ENCODE assay signal across 1 cellular context in the genomic region with DNA sequence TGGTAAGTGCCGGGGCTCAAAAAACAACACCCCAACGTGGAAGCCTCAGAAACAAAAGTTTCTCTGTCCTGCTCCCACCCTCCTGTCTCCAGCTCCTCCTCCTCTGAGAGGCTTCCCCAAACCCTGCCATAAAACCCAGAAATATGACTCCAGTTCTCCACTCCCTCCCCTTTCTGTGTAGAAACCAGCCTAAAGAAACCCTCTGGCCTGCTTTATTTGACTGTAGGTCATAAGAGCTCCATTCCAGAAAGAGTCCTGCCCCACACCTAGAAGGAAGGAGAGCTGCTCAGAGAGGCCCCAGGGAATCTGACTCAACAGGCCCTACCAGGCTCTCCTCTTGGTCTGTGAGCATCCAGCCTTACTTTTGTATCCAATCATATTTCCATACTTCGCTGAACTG.
TF ChIP-seq lines count a peak whose summit lies in the region.

No MANE protein-coding gene starts in this region.

TF ChIP-seq in WTC11, 78 proteins besides CTCF, POLR2A, EP300 and RAD21 (continued from another document):
- TF ChIP-seq, protein P1, sequence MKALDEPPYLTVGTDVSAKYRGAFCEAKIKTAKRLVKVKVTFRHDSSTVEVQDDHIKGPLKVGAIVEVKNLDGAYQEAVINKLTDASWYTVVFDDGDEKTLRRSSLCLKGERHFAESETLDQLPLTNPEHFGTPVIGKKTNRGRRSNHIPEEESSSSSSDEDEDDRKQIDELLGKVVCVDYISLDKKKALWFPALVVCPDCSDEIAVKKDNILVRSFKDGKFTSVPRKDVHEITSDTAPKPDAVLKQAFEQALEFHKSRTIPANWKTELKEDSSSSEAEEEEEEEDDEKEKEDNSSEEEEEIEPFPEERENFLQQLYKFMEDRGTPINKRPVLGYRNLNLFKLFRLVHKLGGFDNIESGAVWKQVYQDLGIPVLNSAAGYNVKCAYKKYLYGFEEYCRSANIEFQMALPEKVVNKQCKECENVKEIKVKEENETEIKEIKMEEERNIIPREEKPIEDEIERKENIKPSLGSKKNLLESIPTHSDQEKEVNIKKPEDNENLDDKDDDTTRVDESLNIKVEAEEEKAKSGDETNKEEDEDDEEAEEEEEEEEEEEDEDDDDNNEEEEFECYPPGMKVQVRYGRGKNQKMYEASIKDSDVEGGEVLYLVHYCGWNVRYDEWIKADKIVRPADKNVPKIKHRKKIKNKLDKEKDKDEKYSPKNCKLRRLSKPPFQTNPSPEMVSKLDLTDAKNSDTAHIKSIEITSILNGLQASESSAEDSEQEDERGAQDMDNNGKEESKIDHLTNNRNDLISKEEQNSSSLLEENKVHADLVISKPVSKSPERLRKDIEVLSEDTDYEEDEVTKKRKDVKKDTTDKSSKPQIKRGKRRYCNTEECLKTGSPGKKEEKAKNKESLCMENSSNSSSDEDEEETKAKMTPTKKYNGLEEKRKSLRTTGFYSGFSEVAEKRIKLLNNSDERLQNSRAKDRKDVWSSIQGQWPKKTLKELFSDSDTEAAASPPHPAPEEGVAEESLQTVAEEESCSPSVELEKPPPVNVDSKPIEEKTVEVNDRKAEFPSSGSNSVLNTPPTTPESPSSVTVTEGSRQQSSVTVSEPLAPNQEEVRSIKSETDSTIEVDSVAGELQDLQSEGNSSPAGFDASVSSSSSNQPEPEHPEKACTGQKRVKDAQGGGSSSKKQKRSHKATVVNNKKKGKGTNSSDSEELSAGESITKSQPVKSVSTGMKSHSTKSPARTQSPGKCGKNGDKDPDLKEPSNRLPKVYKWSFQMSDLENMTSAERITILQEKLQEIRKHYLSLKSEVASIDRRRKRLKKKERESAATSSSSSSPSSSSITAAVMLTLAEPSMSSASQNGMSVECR (CRISPR knock-in tag; IDR thresholded peaks at IDR 0.05; ENCODE audit: borderline replicate concordance) = no peak
- TF ChIP-seq, protein P2, sequence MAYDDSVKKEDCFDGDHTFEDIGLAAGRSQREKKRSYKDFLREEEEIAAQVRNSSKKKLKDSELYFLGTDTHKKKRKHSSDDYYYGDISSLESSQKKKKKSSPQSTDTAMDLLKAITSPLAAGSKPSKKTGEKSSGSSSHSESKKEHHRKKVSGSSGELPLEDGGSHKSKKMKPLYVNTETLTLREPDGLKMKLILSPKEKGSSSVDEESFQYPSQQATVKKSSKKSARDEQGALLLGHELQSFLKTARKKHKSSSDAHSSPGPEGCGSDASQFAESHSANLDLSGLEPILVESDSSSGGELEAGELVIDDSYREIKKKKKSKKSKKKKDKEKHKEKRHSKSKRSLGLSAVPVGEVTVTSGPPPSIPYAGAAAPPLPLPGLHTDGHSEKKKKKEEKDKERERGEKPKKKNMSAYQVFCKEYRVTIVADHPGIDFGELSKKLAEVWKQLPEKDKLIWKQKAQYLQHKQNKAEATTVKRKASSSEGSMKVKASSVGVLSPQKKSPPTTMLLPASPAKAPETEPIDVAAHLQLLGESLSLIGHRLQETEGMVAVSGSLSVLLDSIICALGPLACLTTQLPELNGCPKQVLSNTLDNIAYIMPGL (CRISPR knock-in tag; IDR thresholded peaks at IDR 0.05) = no peak
- TF ChIP-seq, protein P3, sequence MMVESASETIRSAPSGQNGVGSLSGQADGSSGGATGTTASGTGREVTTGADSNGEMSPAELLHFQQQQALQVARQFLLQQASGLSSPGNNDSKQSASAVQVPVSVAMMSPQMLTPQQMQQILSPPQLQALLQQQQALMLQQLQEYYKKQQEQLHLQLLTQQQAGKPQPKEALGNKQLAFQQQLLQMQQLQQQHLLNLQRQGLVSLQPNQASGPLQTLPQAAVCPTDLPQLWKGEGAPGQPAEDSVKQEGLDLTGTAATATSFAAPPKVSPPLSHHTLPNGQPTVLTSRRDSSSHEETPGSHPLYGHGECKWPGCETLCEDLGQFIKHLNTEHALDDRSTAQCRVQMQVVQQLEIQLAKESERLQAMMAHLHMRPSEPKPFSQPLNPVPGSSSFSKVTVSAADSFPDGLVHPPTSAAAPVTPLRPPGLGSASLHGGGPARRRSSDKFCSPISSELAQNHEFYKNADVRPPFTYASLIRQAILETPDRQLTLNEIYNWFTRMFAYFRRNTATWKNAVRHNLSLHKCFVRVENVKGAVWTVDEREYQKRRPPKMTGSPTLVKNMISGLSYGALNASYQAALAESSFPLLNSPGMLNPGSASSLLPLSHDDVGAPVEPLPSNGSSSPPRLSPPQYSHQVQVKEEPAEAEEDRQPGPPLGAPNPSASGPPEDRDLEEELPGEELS (CRISPR knock-in tag; IDR thresholded peaks at IDR 0.05) = no peak
- TF ChIP-seq, protein P4, sequence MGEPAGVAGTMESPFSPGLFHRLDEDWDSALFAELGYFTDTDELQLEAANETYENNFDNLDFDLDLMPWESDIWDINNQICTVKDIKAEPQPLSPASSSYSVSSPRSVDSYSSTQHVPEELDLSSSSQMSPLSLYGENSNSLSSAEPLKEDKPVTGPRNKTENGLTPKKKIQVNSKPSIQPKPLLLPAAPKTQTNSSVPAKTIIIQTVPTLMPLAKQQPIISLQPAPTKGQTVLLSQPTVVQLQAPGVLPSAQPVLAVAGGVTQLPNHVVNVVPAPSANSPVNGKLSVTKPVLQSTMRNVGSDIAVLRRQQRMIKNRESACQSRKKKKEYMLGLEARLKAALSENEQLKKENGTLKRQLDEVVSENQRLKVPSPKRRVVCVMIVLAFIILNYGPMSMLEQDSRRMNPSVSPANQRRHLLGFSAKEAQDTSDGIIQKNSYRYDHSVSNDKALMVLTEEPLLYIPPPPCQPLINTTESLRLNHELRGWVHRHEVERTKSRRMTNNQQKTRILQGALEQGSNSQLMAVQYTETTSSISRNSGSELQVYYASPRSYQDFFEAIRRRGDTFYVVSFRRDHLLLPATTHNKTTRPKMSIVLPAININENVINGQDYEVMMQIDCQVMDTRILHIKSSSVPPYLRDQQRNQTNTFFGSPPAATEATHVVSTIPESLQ (CRISPR knock-in tag; IDR thresholded peaks at IDR 0.05) = no peak
- TF ChIP-seq JAZF1 (CRISPR knock-in tag; IDR thresholded peaks at IDR 0.05) (no peak), GABPB1 (CRISPR knock-in tag; IDR thresholded peaks at IDR 0.05) (no peak; the same call in 1 of the 2 replicates), FOXJ3 (CRISPR knock-in tag; IDR thresholded peaks at IDR 0.05; ENCODE audit: borderline replicate concordance) (no peak), RELA (CRISPR knock-in tag; IDR thresholded peaks at IDR 0.05; ENCODE audit: borderline replicate concordance) (no peak), ATF1 (CRISPR knock-in tag; IDR thresholded peaks at IDR 0.05) (no peak), SMAD4 (CRISPR knock-in tag; IDR thresholded peaks at IDR 0.05) (no peak), NFE2L1 (CRISPR knock-in tag; IDR thresholded peaks at IDR 0.05) (no peak), CREM (CRISPR knock-in tag; IDR thresholded peaks at IDR 0.05) (no peak), ZNF219 (CRISPR knock-in tag; IDR thresholded peaks at IDR 0.05; ENCODE audit: borderline replicate concordance) (no peak)
- TF ChIP-seq, protein P5, sequence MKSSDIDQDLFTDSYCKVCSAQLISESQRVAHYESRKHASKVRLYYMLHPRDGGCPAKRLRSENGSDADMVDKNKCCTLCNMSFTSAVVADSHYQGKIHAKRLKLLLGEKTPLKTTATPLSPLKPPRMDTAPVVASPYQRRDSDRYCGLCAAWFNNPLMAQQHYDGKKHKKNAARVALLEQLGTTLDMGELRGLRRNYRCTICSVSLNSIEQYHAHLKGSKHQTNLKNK (CRISPR knock-in tag; IDR thresholded peaks at IDR 0.05) = no peak
- TF ChIP-seq, protein P6, sequence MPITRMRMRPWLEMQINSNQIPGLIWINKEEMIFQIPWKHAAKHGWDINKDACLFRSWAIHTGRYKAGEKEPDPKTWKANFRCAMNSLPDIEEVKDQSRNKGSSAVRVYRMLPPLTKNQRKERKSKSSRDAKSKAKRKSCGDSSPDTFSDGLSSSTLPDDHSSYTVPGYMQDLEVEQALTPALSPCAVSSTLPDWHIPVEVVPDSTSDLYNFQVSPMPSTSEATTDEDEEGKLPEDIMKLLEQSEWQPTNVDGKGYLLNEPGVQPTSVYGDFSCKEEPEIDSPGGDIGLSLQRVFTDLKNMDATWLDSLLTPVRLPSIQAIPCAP (CRISPR knock-in tag; IDR thresholded peaks at IDR 0.05) = no peak
- TF ChIP-seq, protein P7, sequence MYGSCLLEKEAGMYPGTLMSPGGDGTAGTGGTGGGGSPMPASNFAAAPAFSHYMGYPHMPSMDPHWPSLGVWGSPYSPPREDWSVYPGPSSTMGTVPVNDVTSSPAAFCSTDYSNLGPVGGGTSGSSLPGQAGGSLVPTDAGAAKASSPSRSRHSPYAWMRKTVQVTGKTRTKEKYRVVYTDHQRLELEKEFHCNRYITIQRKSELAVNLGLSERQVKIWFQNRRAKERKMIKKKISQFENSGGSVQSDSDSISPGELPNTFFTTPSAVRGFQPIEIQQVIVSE (CRISPR knock-in tag; IDR thresholded peaks at IDR 0.05; ENCODE audit: borderline replicate concordance) = no peak
- TF ChIP-seq, protein P8, sequence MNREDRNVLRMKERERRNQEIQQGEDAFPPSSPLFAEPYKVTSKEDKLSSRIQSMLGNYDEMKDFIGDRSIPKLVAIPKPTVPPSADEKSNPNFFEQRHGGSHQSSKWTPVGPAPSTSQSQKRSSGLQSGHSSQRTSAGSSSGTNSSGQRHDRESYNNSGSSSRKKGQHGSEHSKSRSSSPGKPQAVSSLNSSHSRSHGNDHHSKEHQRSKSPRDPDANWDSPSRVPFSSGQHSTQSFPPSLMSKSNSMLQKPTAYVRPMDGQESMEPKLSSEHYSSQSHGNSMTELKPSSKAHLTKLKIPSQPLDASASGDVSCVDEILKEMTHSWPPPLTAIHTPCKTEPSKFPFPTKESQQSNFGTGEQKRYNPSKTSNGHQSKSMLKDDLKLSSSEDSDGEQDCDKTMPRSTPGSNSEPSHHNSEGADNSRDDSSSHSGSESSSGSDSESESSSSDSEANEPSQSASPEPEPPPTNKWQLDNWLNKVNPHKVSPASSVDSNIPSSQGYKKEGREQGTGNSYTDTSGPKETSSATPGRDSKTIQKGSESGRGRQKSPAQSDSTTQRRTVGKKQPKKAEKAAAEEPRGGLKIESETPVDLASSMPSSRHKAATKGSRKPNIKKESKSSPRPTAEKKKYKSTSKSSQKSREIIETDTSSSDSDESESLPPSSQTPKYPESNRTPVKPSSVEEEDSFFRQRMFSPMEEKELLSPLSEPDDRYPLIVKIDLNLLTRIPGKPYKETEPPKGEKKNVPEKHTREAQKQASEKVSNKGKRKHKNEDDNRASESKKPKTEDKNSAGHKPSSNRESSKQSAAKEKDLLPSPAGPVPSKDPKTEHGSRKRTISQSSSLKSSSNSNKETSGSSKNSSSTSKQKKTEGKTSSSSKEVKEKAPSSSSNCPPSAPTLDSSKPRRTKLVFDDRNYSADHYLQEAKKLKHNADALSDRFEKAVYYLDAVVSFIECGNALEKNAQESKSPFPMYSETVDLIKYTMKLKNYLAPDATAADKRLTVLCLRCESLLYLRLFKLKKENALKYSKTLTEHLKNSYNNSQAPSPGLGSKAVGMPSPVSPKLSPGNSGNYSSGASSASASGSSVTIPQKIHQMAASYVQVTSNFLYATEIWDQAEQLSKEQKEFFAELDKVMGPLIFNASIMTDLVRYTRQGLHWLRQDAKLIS (CRISPR knock-in tag; IDR thresholded peaks at IDR 0.05; ENCODE audit: borderline replicate concordance) = no peak
TF ChIP-seq in WTC11: peak in this region for 0.
